Comparison of ENCODE assay signal across 8 cellular contexts in the genomic region with DNA sequence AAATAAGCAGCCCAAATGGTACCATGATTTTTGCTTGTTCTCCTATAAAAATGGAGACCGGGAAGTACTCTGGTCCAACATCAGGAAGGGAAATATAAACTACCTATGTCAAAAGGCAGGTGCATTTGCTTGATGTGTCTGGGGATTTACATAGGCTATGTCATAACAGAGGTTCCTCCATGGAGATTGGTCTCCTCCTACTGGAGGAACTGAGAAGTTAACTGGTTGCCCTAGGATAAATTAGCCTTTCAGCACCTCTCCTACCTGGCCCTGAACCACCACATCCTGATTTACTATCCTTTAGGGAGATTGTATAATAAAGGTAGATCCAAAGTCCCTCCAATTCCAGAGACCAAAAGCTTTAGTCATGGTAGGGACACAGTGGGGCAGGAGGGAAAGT.
DNase-seq lines count a peak whose midpoint lies in the region; ATAC-seq and TF ChIP-seq lines count a peak whose summit lies in the region.

No MANE protein-coding gene starts in this region.

- H3K4me1 ChIP-seq in cardiac muscle cell (ENCODE audit: low read depth), result no peaks in the 10 kb centered on the region

- H3K27me3 Mint-ChIP-seq in activated naive CD4-positive, alpha-beta T cell treated with anti-CD3 and anti-CD28 coated beads for 36 hours (ENCODE audit: low read depth), result no peaks in the 10 kb centered on the region
- no peaks in the 10 kb centered on the region for H3K27me3 Mint-ChIP-seq in T-cell
- peaks cover 13% of the 10 kb centered on the region for H3K27me3 Mint-ChIP-seq in stimulated activated memory B cell treated with anti-CD40 and anti-IgM and Interleukin-4, amounts not matched to agents 10 μg/mL and 1 μg/mL and 100 μg/mL, for 72 hours

- H3K27me3 ChIP-seq in cardiac muscle cell, result no peaks in the 10 kb centered on the region

- peaks cover 4% of the 10 kb centered on the region for H3K36me3 Mint-ChIP-seq in activated naive CD4-positive, alpha-beta T cell treated with anti-CD3 and anti-CD28 coated beads for 36 hours (ENCODE audit: low read depth)
- H3K36me3 Mint-ChIP-seq in T-cell, result no peaks in the 10 kb centered on the region
- no peaks in the 10 kb centered on the region for H3K36me3 Mint-ChIP-seq in stimulated activated memory B cell treated with anti-CD40 and anti-IgM and Interleukin-4, amounts not matched to agents 10 μg/mL and 1 μg/mL and 100 μg/mL, for 72 hours

- no peak overlapping the region for H3K4me3 ChIP-seq in Jurkat, Clone E6-1 (ENCODE audit: low read length)
- no peak overlapping the region for H3K4me3 ChIP-seq in cardiac muscle cell

- POLR2A ChIA-PET in T-cell (lab: Charles Lee), result no interaction called here

- no peak overlapping the region for H3K27ac ChIP-seq in cardiac muscle cell

- no peak overlapping the region for H3K4me3 Mint-ChIP-seq in activated naive CD4-positive, alpha-beta T cell treated with anti-CD3 and anti-CD28 coated beads for 36 hours
- H3K4me3 Mint-ChIP-seq in T-cell, result no peak overlapping the region
- no peak overlapping the region for H3K4me3 Mint-ChIP-seq in stimulated activated memory B cell treated with anti-CD40 and anti-IgM and Interleukin-4, amounts not matched to agents 10 μg/mL and 1 μg/mL and 100 μg/mL, for 72 hours

- peak; percentile 59 for TF ChIP-seq CTCF in cardiac muscle cell (IDR thresholded peaks at IDR 0.05; ENCODE audit: low read depth, low read length)

- no peaks in the 10 kb centered on the region for H3K9me3 Mint-ChIP-seq in activated naive CD4-positive, alpha-beta T cell treated with anti-CD3 and anti-CD28 coated beads for 36 hours
- H3K9me3 Mint-ChIP-seq in T-cell, result no peaks in the 10 kb centered on the region
- no peaks in the 10 kb centered on the region for H3K9me3 Mint-ChIP-seq in stimulated activated memory B cell treated with anti-CD40 and anti-IgM and Interleukin-4, amounts not matched to agents 10 μg/mL and 1 μg/mL and 100 μg/mL, for 72 hours

- ATAC-seq in GM21786 (IDR thresholded peaks at IDR 0.05; ENCODE audit: unreplicated experiment), result peak; percentile 93
- peak; percentile 89 to 98 (median 94) for ATAC-seq in T-cell (replicated peaks in 1 of 4)
- ATAC-seq in stimulated activated memory B cell treated with anti-CD40 and anti-IgM and Interleukin-4, amounts not matched to agents 10 μg/mL and 1 μg/mL and 100 μg/mL, for 72 hours, result peak; percentile 84

- DNase-seq in activated naive CD4-positive, alpha-beta T cell treated with anti-CD3 and anti-CD28 coated beads for 36 hours, result peak; percentile 47
- DNase-seq in activated naive CD4-positive, alpha-beta T cell treated with anti-CD3 and anti-CD28 coated beads, Interleukin-2, amount 50 U/mL, for 16 hours, result no peak
- DNase-seq in Jurkat, Clone E6-1 (ENCODE audit: low read depth, low spot score), result peak; percentile 51
- peak in 22 of 34 experiments; percentile 1 to 52 (median 22) for DNase-seq in T-cell
- peak; percentile 55 to 76 for DNase-seq in cardiac muscle cell (ENCODE audit: low read depth in 1 of 2, low spot score in 1 of 2)
- no peak for DNase-seq in stimulated activated CD4-positive, alpha-beta T cell treated with anti-CD3 and anti-CD28 coated beads, Interleukin-4, amount 100 ng/mL, for 1 hour

- peaks cover 47% of the 10 kb centered on the region for H3K4me1 Mint-ChIP-seq in activated naive CD4-positive, alpha-beta T cell treated with anti-CD3 and anti-CD28 coated beads for 36 hours (ENCODE audit: low read depth)
- H3K4me1 Mint-ChIP-seq in T-cell, result peaks cover 16 to 22% (median 17%) of the 10 kb centered on the region in 3 donors
- peaks cover 5% of the 10 kb centered on the region for H3K4me1 Mint-ChIP-seq in stimulated activated memory B cell treated with anti-CD40 and anti-IgM and Interleukin-4, amounts not matched to agents 10 μg/mL and 1 μg/mL and 100 μg/mL, for 72 hours

- no peak overlapping the region for H3K27ac Mint-ChIP-seq in activated naive CD4-positive, alpha-beta T cell treated with anti-CD3 and anti-CD28 coated beads for 36 hours
- H3K27ac Mint-ChIP-seq in T-cell, result peak overlapping the region; percentile 40 to 68
- no peak overlapping the region for H3K27ac Mint-ChIP-seq in stimulated activated memory B cell treated with anti-CD40 and anti-IgM and Interleukin-4, amounts not matched to agents 10 μg/mL and 1 μg/mL and 100 μg/mL, for 72 hours

- no peaks in the 10 kb centered on the region for H3K36me3 ChIP-seq in cardiac muscle cell

- CTCF ChIA-PET in activated naive CD4-positive, alpha-beta T cell treated with anti-CD3 and anti-CD28 coated beads for 36 hours (lab: Charles Lee), result no interaction called here
- CTCF ChIA-PET in T-cell (lab: Charles Lee), result interaction anchor here (0.6 to 3.1 kb wide), 5 partner anchors 10 to 1111 kb away, joined by 3 to 15 read pairs (median 4); a partner anchor contains a TSS

- no peaks in the 10 kb centered on the region for H3K9me3 ChIP-seq in cardiac muscle cell (ENCODE audit: low read depth)

- intact Hi-C loops in activated naive CD4-positive, alpha-beta T cell treated with anti-CD3 and anti-CD28 coated beads for 36 hours (cut with micrococcal nuclease), result loop anchor here (1.0 to 5.0 kb wide), 16 partner anchors 133 to 1821 kb away; a partner anchor contains a TSS

Comparison
In these comparisons a context has a peak if more than half of its experiments do, and no peak if none do; other contexts are left out.
1. DNase-seq: peak in activated naive CD4-positive, alpha-beta T cell treated with anti-CD3 and anti-CD28 coated beads for 36 hours (single experiment), Jurkat, Clone E6-1 (single experiment), T-cell (22 of 34) and cardiac muscle cell (2 of 2); none in activated naive CD4-positive, alpha-beta T cell treated with anti-CD3 and anti-CD28 coated beads, Interleukin-2, amount 50 U/mL, for 16 hours (single experiment) and stimulated activated CD4-positive, alpha-beta T cell treated with anti-CD3 and anti-CD28 coated beads, Interleukin-4, amount 100 ng/mL, for 1 hour (single experiment).
2. H3K27ac Mint-ChIP-seq: peak in T-cell (2 of 2); none in activated naive CD4-positive, alpha-beta T cell treated with anti-CD3 and anti-CD28 coated beads for 36 hours (single experiment) and stimulated activated memory B cell treated with anti-CD40 and anti-IgM and Interleukin-4, amounts not matched to agents 10 μg/mL and 1 μg/mL and 100 μg/mL, for 72 hours (single experiment).
3. Peak in every context shown above with its lines, with median percentiles within 50 percentile points of each other: ATAC-seq.